Comparison of ENCODE assay signal across 8 cellular contexts in the genomic region with DNA sequence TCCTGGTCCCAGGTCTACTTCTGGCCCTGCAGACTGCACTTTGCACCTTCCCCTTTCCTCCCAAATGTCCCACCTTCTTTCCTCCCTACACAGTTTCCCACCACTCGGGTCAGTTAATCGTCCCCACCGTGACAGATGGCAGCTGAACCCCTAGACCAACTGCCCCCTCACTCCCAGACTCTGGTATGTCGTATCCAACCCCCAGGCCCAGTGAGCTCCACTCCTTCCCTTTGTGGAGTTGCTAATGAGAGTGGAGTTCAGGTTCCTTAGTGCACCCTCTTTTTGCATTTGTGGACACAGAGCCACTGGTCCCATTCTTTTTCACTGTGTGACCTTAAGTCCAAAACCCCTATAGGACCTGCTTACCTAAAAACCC. TPM values are rescaled to one million over a fixed set of nuclear protein-coding genes. Genes with fewer than 3 reads are reported as not detected.
DNase-seq lines count a peak whose midpoint lies in the region; ATAC-seq lines count a peak whose summit lies in the region.

No MANE protein-coding gene starts in this region.

- H3K4me3 ChIP-seq in H7 (ENCODE audit: insufficient read depth, low read depth, low read length) (peak overlapping the region; percentile 79), iPS-18c (ENCODE audit: insufficient read depth, low read depth, low read length) (peak overlapping the region; percentile 63; the same call in 1 of the 2 replicates), skin epidermis (peak overlapping the region; percentile 63 to 84 (median 70))

- peak overlapping the region; percentile 76 to 96 for H3K4me3 Mint-ChIP-seq in activated T-cell treated with anti-CD3 and anti-CD28 coated beads, Interleukin-2, amount 50 U/mL, for 72 hours

- H3K27ac ChIP-seq in skin epidermis = peak overlapping the region in 9 of 21 experiments; percentile 46 to 84 (median 60)

- H3K36me3 Mint-ChIP-seq in activated T-cell treated with anti-CD3 and anti-CD28 coated beads, Interleukin-2, amount 50 U/mL, for 72 hours (ENCODE audit: insufficient read depth in 2 of 2) = peaks cover 0 to 2% of the 10 kb centered on the region in 2 donors

- H3K9me3 Mint-ChIP-seq in activated T-cell treated with anti-CD3 and anti-CD28 coated beads, Interleukin-2, amount 50 U/mL, for 72 hours = no peaks in the 10 kb centered on the region

- no peaks in the 10 kb centered on the region for H3K9me3 ChIP-seq in iPS-18c (ENCODE audit: control insufficient read depth, insufficient read depth, low read length)

- DNase-seq in H7 = no peak
- no peak for DNase-seq in activated T-cell treated with anti-CD3 and anti-CD28 coated beads, Interleukin-2, amount 50 U/mL, for 72 hours
- DNase-seq in activated effector memory CD4-positive, alpha-beta T cell treated with Interleukin-2 at 50 U/mL for 16 hours = no peak
- DNase-seq in GOT3 (lab: John Stamatoyannopoulos, UW) = no peak

- peak overlapping the region; percentile 77 for H3K27ac Mint-ChIP-seq in activated T-cell treated with anti-CD3 and anti-CD28 coated beads, Interleukin-2, amount 50 U/mL, for 72 hours

- ATAC-seq in activated T-cell treated with anti-CD3 and anti-CD28 coated beads, Interleukin-2, amount 50 U/mL, for 72 hours (replicated peaks in 1 of 2) = no peak
- ATAC-seq in HG02840 (IDR thresholded peaks at IDR 0.05; ENCODE audit: low FRiP score, unreplicated experiment) = no peak
- ATAC-seq in GM18519 (IDR thresholded peaks at IDR 0.05; ENCODE audit: low FRiP score, unreplicated experiment) = no peak

- no peaks in the 10 kb centered on the region for H3K36me3 ChIP-seq in H7 (replicated peaks; ENCODE audit: control insufficient read depth, insufficient read depth, low read length)

- H3K27me3 Mint-ChIP-seq in activated T-cell treated with anti-CD3 and anti-CD28 coated beads, Interleukin-2, amount 50 U/mL, for 72 hours (ENCODE audit: low read depth) = peaks cover 5% of the 10 kb centered on the region

- peaks cover 20% of the 10 kb centered on the region for H3K27me3 ChIP-seq in H7 (ENCODE audit: control insufficient read depth, insufficient read depth, low read length)

- peaks cover 79% of the 10 kb centered on the region for H3K4me1 Mint-ChIP-seq in activated T-cell treated with anti-CD3 and anti-CD28 coated beads, Interleukin-2, amount 50 U/mL, for 72 hours (ENCODE audit: low read depth)

RNA-seq across cellular contexts. Expression of a gene that starts 1.8 kb away (rescaled TPM):
- total RNA-seq in H7 (2014; rRNA removed; shearing (Covaris generic)) = 19.5 and 25.6 TPM in 2 replicates
- 10 to 100 TPM in 1 of 2 donors, 1 to 10 TPM in 1; 9.4 to 13.3 TPM for total RNA-seq in activated T-cell treated with anti-CD3 and anti-CD28 coated beads, Interleukin-2, amount 50 U/mL, for 72 hours
